In genomic region chr1:158053276-158053675, GRCh38 we compare ENCODE assay signal across 19 cellular contexts. TPM values are rescaled to one million over a fixed set of nuclear protein-coding genes. Genes with fewer than 3 reads are reported as not detected.
A peak's percentile ranks its signal among the peaks of the same experiment; 100 is the strongest.
DNase-seq lines count a peak whose midpoint lies in the region; ATAC-seq and TF ChIP-seq lines count a peak whose summit lies in the region.
"Had no signal": no experiment of that assay in that cellular context is flagged by ENCODE, and none has a peak within 500 bp of the region (broad histone marks: within the 10 kb centered on the region; RNA-seq: fewer than 3 reads in every experiment).

No MANE protein-coding gene starts in this region.

- CTCF ChIA-PET in activated naive CD4-positive, alpha-beta T cell treated with anti-CD3 and anti-CD28 coated beads for 36 hours (lab: Charles Lee): interaction anchor here (0.6 kb wide), 1 partner anchor 62 kb away, joined by 3 read pairs; no protein-coding TSS in a partner anchor

- no peaks in the 10 kb centered on the region for H3K36me3 Mint-ChIP-seq in activated naive CD4-positive, alpha-beta T cell treated with anti-CD3 and anti-CD28 coated beads for 36 hours (ENCODE audit: low read depth)
- H3K36me3 Mint-ChIP-seq: naive thymus-derived CD8-positive, alpha-beta T cell had no signal

- H3K27ac Mint-ChIP-seq in activated naive CD4-positive, alpha-beta T cell treated with anti-CD3 and anti-CD28 coated beads for 36 hours: no peak overlapping the region
- H3K27ac Mint-ChIP-seq: activated CD8-positive, alpha-beta T cell treated with anti-CD3 and anti-CD28 coated beads, Interleukin-2, amount 10 ng/mL, durations not matched to agents 7 days and 5 days; activated T-cell treated with anti-CD3 and anti-CD28 coated beads, Interleukin-2, amount 50 U/mL, for 72 hours had no signal

- DNase-seq in D341Med (ENCODE audit: low spot score): peak; percentile 76
- DNase-seq in NCI-H82 treated with DMSO at 0.1 percent for 48 hours (lab: John Stamatoyannopoulos, UW; ENCODE audit: unreplicated experiment): peak; percentile 86
- peak; percentile 26 for DNase-seq in choroid plexus epithelial cell (ENCODE audit: low read depth)
- DNase-seq in myocyte (ENCODE audit: low read depth): peak; percentile 61
- DNase-seq in NCI-H1436 treated with DMSO at 0.1 percent for 48 hours (lab: John Stamatoyannopoulos, UW): no peak
- DNase-seq in pons (ENCODE audit: low spot score): no peak
- no peak for DNase-seq in activated naive CD4-positive, alpha-beta T cell treated with anti-CD3 and anti-CD28 coated beads for 36 hours
- DNase-seq: activated CD8-positive, alpha-beta T cell treated with anti-CD3 and anti-CD28 coated beads, Interleukin-2, amount 10 ng/mL, durations not matched to agents 7 days and 5 days; activated T-cell treated with anti-CD3 and anti-CD28 coated beads, Interleukin-2, amount 50 U/mL, for 72 hours; lower lobe of right lung; naive thymus-derived CD8-positive, alpha-beta T cell; NCI-H146; stimulated activated CD4-positive, alpha-beta T cell treated with anti-CD3 and anti-CD28 coated beads, Interleukin-12 subunit alpha, Interleukin-12 subunit beta, amount 100 ng/mL, for 4 hours; stimulated activated naive CD4-positive, alpha-beta T cell treated with Interleukin-2 at 50 U/mL for 16 hours; upper lobe of left lung had no signal

- no peak overlapping the region for H3K4me3 Mint-ChIP-seq in activated naive CD4-positive, alpha-beta T cell treated with anti-CD3 and anti-CD28 coated beads for 36 hours
- H3K4me3 Mint-ChIP-seq: activated CD8-positive, alpha-beta T cell treated with anti-CD3 and anti-CD28 coated beads, Interleukin-2, amount 10 ng/mL, durations not matched to agents 7 days and 5 days; activated T-cell treated with anti-CD3 and anti-CD28 coated beads, Interleukin-2, amount 50 U/mL, for 72 hours; central memory CD8-positive, alpha-beta T cell; naive thymus-derived CD8-positive, alpha-beta T cell had no signal

- no peak for ATAC-seq in GM21576 (IDR thresholded peaks at IDR 0.05; ENCODE audit: unreplicated experiment)
- ATAC-seq: activated CD8-positive, alpha-beta T cell treated with anti-CD3 and anti-CD28 coated beads, Interleukin-2, amount 10 ng/mL, durations not matched to agents 7 days and 5 days; activated T-cell treated with anti-CD3 and anti-CD28 coated beads, Interleukin-2, amount 50 U/mL, for 72 hours; lower lobe of right lung; naive thymus-derived CD8-positive, alpha-beta T cell had no signal

- intact Hi-C loops in activated naive CD4-positive, alpha-beta T cell treated with anti-CD3 and anti-CD28 coated beads for 36 hours (cut with micrococcal nuclease): no loop called here

- H3K27me3 Mint-ChIP-seq in activated naive CD4-positive, alpha-beta T cell treated with anti-CD3 and anti-CD28 coated beads for 36 hours (ENCODE audit: low read depth): no peaks in the 10 kb centered on the region

- H3K4me3 ChIP-seq in choroid plexus epithelial cell (ENCODE audit: low read depth, low read length): no peak overlapping the region
- H3K4me3 ChIP-seq: lower lobe of right lung, prostate gland, upper lobe of left lung had no signal

- no peak for TF ChIP-seq CTCF in choroid plexus epithelial cell (conservative IDR thresholded peaks at IDR 0.05; ENCODE audit: low read depth, low read length)

- no peaks in the 10 kb centered on the region for H3K4me1 Mint-ChIP-seq in activated naive CD4-positive, alpha-beta T cell treated with anti-CD3 and anti-CD28 coated beads for 36 hours (ENCODE audit: low read depth)
- H3K4me1 Mint-ChIP-seq: central memory CD8-positive, alpha-beta T cell; naive thymus-derived CD8-positive, alpha-beta T cell had no signal

- no peaks in the 10 kb centered on the region for H3K9me3 Mint-ChIP-seq in activated naive CD4-positive, alpha-beta T cell treated with anti-CD3 and anti-CD28 coated beads for 36 hours
- H3K9me3 Mint-ChIP-seq: activated T-cell treated with anti-CD3 and anti-CD28 coated beads, Interleukin-2, amount 50 U/mL, for 72 hours; central memory CD8-positive, alpha-beta T cell; naive thymus-derived CD8-positive, alpha-beta T cell had no signal

RNA-seq across cellular contexts. Expression of gene KIRREL1, which starts 59.8 kb away (rescaled TPM):
- 41.8 and 50.2 TPM in 2 replicates for total RNA-seq in myocyte
- 118 TPM for polyA plus RNA-seq in myocyte (2012)
- under 1 TPM in 1 of 2 experiments, not detected in 1; 0.05 TPM for total RNA-seq in activated naive CD4-positive, alpha-beta T cell treated with anti-CD3 and anti-CD28 coated beads for 36 hours
- total RNA-seq: activated CD8-positive, alpha-beta T cell treated with anti-CD3 and anti-CD28 coated beads, Interleukin-2, amount 10 ng/mL, durations not matched to agents 7 days and 5 days; activated T-cell treated with anti-CD3 and anti-CD28 coated beads, Interleukin-2, amount 50 U/mL, for 72 hours; naive thymus-derived CD8-positive, alpha-beta T cell; OCI-LY7 had no signal
- polyA plus RNA-seq: naive thymus-derived CD8-positive, alpha-beta T cell had no signal

Comparison
In these comparisons a context has a peak if more than half of its experiments do, and no peak if none do; other contexts are left out.
1. DNase-seq: peak in D341Med (single experiment), NCI-H82 treated with DMSO at 0.1 percent for 48 hours (single experiment), choroid plexus epithelial cell (single experiment) and myocyte (single experiment); none in NCI-H1436 treated with DMSO at 0.1 percent for 48 hours (single experiment), pons (single experiment) and activated naive CD4-positive, alpha-beta T cell treated with anti-CD3 and anti-CD28 coated beads for 36 hours (single experiment).
2. RNA of gene KIRREL1, which starts 59.8 kb away (total RNA-seq): 41.8 to 50.2 TPM in myocyte; 0.05 TPM in activated naive CD4-positive, alpha-beta T cell treated with anti-CD3 and anti-CD28 coated beads for 36 hours; every median in the first group is over 10 times any median in the second.